Comparison of ENCODE assay signal across 9 cellular contexts in the genomic region with DNA sequence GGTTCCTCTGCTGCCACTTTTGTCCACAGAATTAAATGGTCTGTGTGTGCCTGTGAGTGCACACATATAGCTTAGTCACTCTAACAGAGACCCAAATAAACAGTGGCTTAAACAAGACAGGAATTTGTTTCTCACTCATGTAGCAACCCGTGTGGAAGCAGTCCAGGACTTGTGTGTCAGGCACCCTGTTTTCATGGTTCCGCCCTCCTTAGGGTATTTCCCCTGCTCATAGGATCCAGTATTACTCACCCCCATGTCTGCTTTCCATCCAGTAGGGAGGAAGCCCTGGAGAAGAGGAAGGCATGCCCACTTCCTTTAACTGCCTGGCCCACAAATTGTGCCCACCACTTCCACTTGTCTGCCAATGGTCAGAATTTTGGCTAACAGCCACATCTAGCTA. TPM values are rescaled to one million over a fixed set of nuclear protein-coding genes. Genes with fewer than 3 reads are reported as not detected.
A peak's percentile ranks its signal among the peaks of the same experiment; 100 is the strongest.
DNase-seq lines count a peak whose midpoint lies in the region; ATAC-seq, FAIRE-seq and TF ChIP-seq lines count a peak whose summit lies in the region.
"Had no signal": no experiment of that assay in that cellular context is flagged by ENCODE, and none has a peak within 500 bp of the region (broad histone marks: within the 10 kb centered on the region; RNA-seq: fewer than 3 reads in every experiment).

No MANE protein-coding gene starts in this region.

- H3K4me3 ChIP-seq in IMR-90 (ENCODE audit: insufficient read depth, low read depth, low read length) (no peak overlapping the region), breast epithelium (no peak overlapping the region), mesodermal cell (ENCODE audit: extremely low read depth, insufficient read depth, low read length, poor library complexity, severe bottlenecking) (no peak overlapping the region)

- WGBS in IMR-90 (ENCODE audit: extremely low coverage in 2 of 2, insufficient read length in 1 of 2), 2 experiments = no CpG with 5 or more reads among the region's 2 CpGs
- WGBS in mesodermal cell (ENCODE audit: insufficient coverage in 2 of 2), 2 experiments = 83 to 89% methylated on average over 1 to 2 of the region's 2 CpGs

- peak overlapping the region in 1 of 2 experiments; percentile 43; a peak in 1 of 4 replicates for H4K8ac ChIP-seq in IMR-90 (ENCODE audit: low read depth in 2 of 2, low read length in 2 of 2)

- TF ChIP-seq CTCF in IMR-90 (conservative IDR thresholded peaks at IDR 0.05; ENCODE audit: low read depth, low read length) = no peak
- no peak for TF ChIP-seq CTCF in breast epithelium (IDR thresholded peaks at IDR 0.05)

- H3K36me3 ChIP-seq in IMR-90 (ENCODE audit: control insufficient read depth, insufficient read depth, low read length) (no peaks in the 10 kb centered on the region), breast epithelium (no peaks in the 10 kb centered on the region), mesodermal cell (ENCODE audit: control insufficient read depth, insufficient read depth, low read length) (no peaks in the 10 kb centered on the region)

- ATAC-seq in IMR-90 (ENCODE audit: low read depth) (peak; percentile 99), HG03378 (IDR thresholded peaks at IDR 0.05; ENCODE audit: unreplicated experiment) (no peak), GM18858 (IDR thresholded peaks at IDR 0.05; ENCODE audit: unreplicated experiment) (no peak), GM19467 (IDR thresholded peaks at IDR 0.05; ENCODE audit: unreplicated experiment) (no peak)

- peak overlapping the region; percentile 18; the same call in 1 of the 2 replicates for H4K5ac ChIP-seq in IMR-90 (ENCODE audit: low read depth, low read length)

- H3K9me3 ChIP-seq in IMR-90 (ENCODE audit: control insufficient read depth, insufficient read depth, low read length) (no peaks in the 10 kb centered on the region), breast epithelium (no peaks in the 10 kb centered on the region), mesodermal cell (ENCODE audit: control insufficient read depth, low read length) (no peaks in the 10 kb centered on the region)

- dilution Hi-C loops in IMR-90 (cut with HindIII; ENCODE audit: low sequenced_read_pairs, unreplicated experiment) = no loop called here

- peaks cover 4% of the 10 kb centered on the region; the same call in 1 of the 2 replicates for H3K9me1 ChIP-seq in IMR-90 (ENCODE audit: insufficient read depth, low read length)

- H3K4me2 ChIP-seq in IMR-90 (ENCODE audit: low read depth, low read length) = no peak overlapping the region

- CTCF ChIA-PET in IMR-90 (lab: Yijun Ruan, JAX) = interaction anchor here (0.5 kb wide), 1 partner anchor 686 kb away, joined by 3 read pairs; no protein-coding TSS in a partner anchor

- H3K27me3 ChIP-seq in IMR-90 (ENCODE audit: control insufficient read depth, insufficient read depth, low read length) = no peaks in the 10 kb centered on the region; the same call in 1 of the 2 replicates
- H3K27me3 ChIP-seq in breast epithelium = no peaks in the 10 kb centered on the region

- H2BK15ac ChIP-seq in IMR-90 (ENCODE audit: low read depth, low read length) = peak overlapping the region; percentile 41; the same call in 1 of the 3 replicates

- no peak overlapping the region for H3K27ac ChIP-seq in IMR-90 (ENCODE audit: insufficient read depth, low read length)
- peak overlapping the region; percentile 66 to 74 for H3K27ac ChIP-seq in breast epithelium
- H3K27ac ChIP-seq in mesodermal cell (ENCODE audit: low read depth, low read length, severe bottlenecking) = peak overlapping the region; percentile 55

- H2BK5ac ChIP-seq in IMR-90 (ENCODE audit: low read depth, low read length, poor library complexity, severe bottlenecking) = peak overlapping the region; percentile 59

- 0 out of 2 replicates have a peak overlapping the region, but pooled peaks have one; percentile 16 for H4K91ac ChIP-seq in IMR-90 (ENCODE audit: insufficient read depth, low read depth, low read length)

- H3K56ac ChIP-seq in IMR-90 (ENCODE audit: extremely low read depth, insufficient read depth, low read length) = no peak overlapping the region

- H4K20me1 ChIP-seq in IMR-90 (ENCODE audit: insufficient read depth, low read length) = no peaks in the 10 kb centered on the region

- H3K79me1 ChIP-seq in IMR-90 (ENCODE audit: low read depth in 1 of 2, low read length in 2 of 2) = no peaks in the 10 kb centered on the region

- intact Hi-C loops in IMR-90 (cut with micrococcal nuclease) (loop anchor here (1.0 to 5.0 kb wide), 2 partner anchors 34 to 71 kb away; a partner anchor contains a TSS), breast epithelium (cut with DNase I; ENCODE audit: low total_unique reads) (no loop called here)

- peak overlapping the region; percentile 57 for H3K4ac ChIP-seq in IMR-90 (ENCODE audit: low read depth, low read length)

- BruUV-seq in IMR-90 (replicated peaks; lab: Mats Ljungman, UMichigan) = no TSS peak

- POLR2A ChIA-PET in IMR-90 (lab: Charles Lee; ENCODE audit: unreplicated experiment) = no interaction called here

- H3K9ac ChIP-seq in IMR-90 (ENCODE audit: low read depth, low read length) = no peak overlapping the region

- peak; percentile 15 for DNase-seq in Ammon's horn (ENCODE audit: low spot score)
- peak; percentile 99 for DNase-seq in IMR-90
- DNase-seq in breast epithelium (ENCODE audit: low spot score in 2 of 2) = peak; percentile 40 to 65
- DNase-seq in GM19239 (ENCODE audit: insufficient read length, low spot score) = no peak

- peak overlapping the region; percentile 79 for H2AFZ ChIP-seq in IMR-90 (replicated peaks; ENCODE audit: low read length, poor library complexity)

- no peak for TF ChIP-seq POLR2A in IMR-90 (IDR thresholded peaks at IDR 0.05; ENCODE audit: low read depth, low read length)
- TF ChIP-seq POLR2A in breast epithelium (IDR thresholded peaks at IDR 0.05) = no peak

- peak overlapping the region; percentile 75 for H2BK120ac ChIP-seq in IMR-90 (ENCODE audit: low read depth, low read length)

- peak overlapping the region; percentile 81 for H2BK20ac ChIP-seq in IMR-90 (ENCODE audit: low read depth, low read length)

- H3K4me1 ChIP-seq in IMR-90 (ENCODE audit: control insufficient read depth, insufficient read depth, low read length) = peaks cover 4% of the 10 kb centered on the region
- H3K4me1 ChIP-seq in breast epithelium = no peaks in the 10 kb centered on the region
- H3K4me1 ChIP-seq in mesodermal cell (ENCODE audit: control insufficient read depth, insufficient read depth, low read length, poor library complexity, severe bottlenecking) = peaks cover 17% of the 10 kb centered on the region

- H2AK5ac ChIP-seq in IMR-90 (ENCODE audit: low read depth, low read length) = peak overlapping the region; percentile 12; the same call in 1 of the 2 replicates

- in situ Hi-C loops in IMR-90 (cut with MboI; ENCODE audit: low sequenced_read_pairs) = no loop called here

- peak overlapping the region; percentile 45; the same call in 1 of the 2 replicates for H3K18ac ChIP-seq in IMR-90 (ENCODE audit: low read depth, low read length)

- H2AK9ac ChIP-seq in IMR-90 (replicated peaks; ENCODE audit: low read depth, low read length, poor library complexity) = peak overlapping the region; percentile 11

- peak overlapping the region; percentile 31; the same call in 1 of the 2 replicates for H3K14ac ChIP-seq in IMR-90 (replicated peaks; ENCODE audit: low read depth, low read length)

- peak; percentile 18; the same call in 1 of the 2 replicates for TF ChIP-seq RAD21 in IMR-90 (IDR thresholded peaks at IDR 0.05; ENCODE audit: low read length)

- no peak for FAIRE-seq in GM19239 (lab: Jason Lieb, UNC)

- H3K23ac ChIP-seq in IMR-90 (ENCODE audit: low read depth, low read length) = no peak overlapping the region

TF ChIP-seq in IMR-90, 13 proteins besides CTCF, POLR2A, EP300 and RAD21:
- no peak for TF ChIP-seq CHD1 (IDR thresholded peaks at IDR 0.05; ENCODE audit: low read depth, low read length)
- peak; percentile 2; the same call in 1 of the 2 replicates for TF ChIP-seq MAFK (IDR thresholded peaks at IDR 0.05; ENCODE audit: low read depth, low read length)
- TF ChIP-seq FOS (IDR thresholded peaks at IDR 0.05; ENCODE audit: low read depth, low read length) = peak; percentile 75
- no peak for TF ChIP-seq RFX5 (IDR thresholded peaks at IDR 0.05; ENCODE audit: low read depth, low read length)
- peak; percentile 95 for TF ChIP-seq CEBPB (IDR thresholded peaks at IDR 0.05; ENCODE audit: low read depth, low read length)
- peak; percentile 78 for TF ChIP-seq BHLHE40 (IDR thresholded peaks at IDR 0.05; ENCODE audit: low read depth, low read length)
- peak; percentile 56; the same call in 1 of the 2 replicates for TF ChIP-seq MAZ (IDR thresholded peaks at IDR 0.05; ENCODE audit: borderline replicate concordance, low read depth, low read length)
- TF ChIP-seq NFE2L2 (IDR thresholded peaks at IDR 0.05; ENCODE audit: low read depth, low read length) = peak; percentile 86
- TF ChIP-seq SMC3 (IDR thresholded peaks at IDR 0.05; ENCODE audit: low read depth, low read length) = no peak
- 0 out of 2 replicates have a peak, but pooled peaks have one; percentile 32 for TF ChIP-seq MXI1 (IDR thresholded peaks at IDR 0.05; ENCODE audit: borderline replicate concordance, low read depth, low read length)

RNA-seq across cellular contexts. Expression of a gene that starts 41.3 kb away (rescaled TPM):
- total RNA-seq in IMR-90 (2012; rRNA removed) (not detected in 2 replicates), breast epithelium (100 to 1,000 TPM in 2 of 3 donors, 1 to 10 TPM in 1; 1.1 to 335 (median 230) TPM)
- polyA plus RNA-seq in IMR-90 (2012; rRNA removed) = not detected in 2 replicates
- 0.02 TPM in 1 of 2 replicates, not detected in the other for polyA plus RNA-seq in IMR-90 (2012; cell fraction: cytosol; rRNA removed)
- 0.05 TPM in 1 of 2 replicates, not detected in the other for polyA plus RNA-seq in IMR-90 (2012; cell fraction: nucleus; rRNA removed; ENCODE audit: low replicate concordance)
- polyA plus RNA-seq in mesodermal cell (2013, experiment 1 of 2) = not detected
- polyA plus RNA-seq in mesodermal cell (2013, experiment 2 of 2) = 0.10 TPM
- total RNA-seq: neural crest cell had no signal
